Comparison of ENCODE assay signal across 8 cellular contexts in the genomic region with DNA sequence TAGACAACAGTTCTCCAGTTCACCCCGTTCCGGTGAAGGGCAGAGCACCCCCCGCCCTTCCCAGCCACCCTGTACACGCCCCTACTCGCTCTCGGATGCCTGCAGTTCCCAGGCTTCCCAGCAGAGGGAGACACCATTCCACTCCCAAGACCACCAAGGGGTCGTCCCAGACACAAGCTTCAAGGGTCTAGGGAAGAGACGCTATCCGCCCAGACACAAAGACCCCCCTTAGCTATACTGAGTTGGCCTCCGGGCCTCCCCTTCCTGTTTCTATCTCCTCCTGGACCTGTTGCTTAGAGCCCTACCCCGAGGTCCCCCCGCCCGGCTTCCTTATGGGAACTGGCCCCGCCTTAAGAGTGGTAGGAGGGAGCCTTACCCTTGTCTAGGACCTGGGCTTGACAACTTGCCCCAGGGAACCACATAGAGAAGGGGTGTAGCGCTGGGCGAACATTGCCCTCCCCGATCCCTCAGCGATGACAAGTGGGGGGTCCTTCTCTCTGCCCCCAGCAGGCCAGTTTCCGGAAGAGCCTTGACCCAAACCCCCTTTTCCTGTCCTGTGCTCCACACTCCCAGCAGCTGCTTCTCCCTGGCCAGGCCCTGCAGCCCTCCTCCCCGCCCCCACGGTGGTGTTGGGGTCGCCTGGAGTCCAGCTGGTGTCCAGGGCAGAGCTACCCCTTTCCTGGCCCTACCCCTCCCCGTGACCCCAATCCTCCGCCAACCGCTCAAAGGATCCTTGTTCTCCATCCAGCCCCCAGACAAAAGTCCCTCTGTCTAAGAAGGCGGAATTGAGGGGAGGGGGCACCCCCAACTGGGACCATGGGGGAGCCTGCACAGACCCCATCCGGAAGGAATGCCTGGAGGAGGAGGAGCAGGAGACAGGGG. TPM values are rescaled to one million over a fixed set of nuclear protein-coding genes. Genes with fewer than 3 reads are reported as not detected.
DNase-seq lines count a peak whose midpoint lies in the region; ATAC-seq and TF ChIP-seq lines count a peak whose summit lies in the region.

No MANE protein-coding gene starts in this region.

- peak; percentile 66 for DNase-seq in NCI-H1694 treated with DMSO at 0.1 percent for 48 hours (lab: John Stamatoyannopoulos, UW)
- peak; percentile 24 to 50 for DNase-seq in activated CD8-positive, alpha-beta memory T cell treated with anti-CD3 and anti-CD28 coated beads for 1 hour (ENCODE audit: extremely low read depth in 1 of 2, low read depth in 1 of 2)
- DNase-seq in effector memory CD8-positive, alpha-beta T cell: peak; percentile 57 to 68 (median 66)
- peak; percentile 80 for DNase-seq in lower lobe of right lung
- DNase-seq in stimulated activated CD4-positive, alpha-beta T cell treated with anti-CD3 and anti-CD28 coated beads, Interleukin-4, amount 100 ng/mL, for 48 hours (ENCODE audit: low read depth in 2 of 2): peak; percentile 61 to 69
- no peak for DNase-seq in GF-D8 (lab: John Stamatoyannopoulos, UW)

- H3K27ac Mint-ChIP-seq in effector memory CD8-positive, alpha-beta T cell: no peak overlapping the region

- peak overlapping the region in 1 of 2 donors; percentile 36 for H3K4me3 Mint-ChIP-seq in effector memory CD8-positive, alpha-beta T cell

- H3K4me1 ChIP-seq in lower lobe of right lung: peaks cover 12% of the 10 kb centered on the region

- peaks cover 4 to 6% of the 10 kb centered on the region in 2 donors for H3K4me1 Mint-ChIP-seq in effector memory CD8-positive, alpha-beta T cell (ENCODE audit: low read depth in 2 of 2)

- peak overlapping the region; percentile 48 for H3K4me3 ChIP-seq in lower lobe of right lung

- no peaks in the 10 kb centered on the region for H3K9me3 ChIP-seq in lower lobe of right lung

- peak overlapping the region; percentile 78 for H3K27ac ChIP-seq in lower lobe of right lung

- H3K36me3 Mint-ChIP-seq in effector memory CD8-positive, alpha-beta T cell (ENCODE audit: insufficient read depth): peaks cover 6% of the 10 kb centered on the region

- no peaks in the 10 kb centered on the region for H3K27me3 ChIP-seq in lower lobe of right lung (ENCODE audit: low read depth)

- peaks cover 6 to 10% of the 10 kb centered on the region in 2 donors for H3K27me3 Mint-ChIP-seq in effector memory CD8-positive, alpha-beta T cell

- intact Hi-C loops in lower lobe of right lung (cut with DNase I): no loop called here

- H3K36me3 ChIP-seq in lower lobe of right lung: no peaks in the 10 kb centered on the region

- TF ChIP-seq CTCF in GM12872 (IDR thresholded peaks at IDR 0.05; ENCODE audit: insufficient read depth, low read depth, low read length): peak; percentile 99
- peak; percentile 90 for TF ChIP-seq CTCF in lower lobe of right lung (IDR thresholded peaks at IDR 0.05)

- ATAC-seq in effector memory CD8-positive, alpha-beta T cell (replicated peaks): peak; percentile 89
- peak; percentile 74 to 77 for ATAC-seq in lower lobe of right lung
- ATAC-seq in GM21619 (IDR thresholded peaks at IDR 0.05; ENCODE audit: unreplicated experiment): no peak

- no peaks in the 10 kb centered on the region for H3K9me3 Mint-ChIP-seq in effector memory CD8-positive, alpha-beta T cell

RNA-seq across cellular contexts. Expression of a gene that starts 0.7 kb away (rescaled TPM):
- total RNA-seq in lower lobe of right lung: 135 TPM

RNA-seq across cellular contexts. Expression of a gene that starts 20.0 kb away (rescaled TPM):
- total RNA-seq in lower lobe of right lung: 6.3 TPM

RNA-seq across cellular contexts. Expression of a gene that starts 23.7 kb away (rescaled TPM):
- total RNA-seq in lower lobe of right lung: 49.7 TPM

RNA-seq across cellular contexts. Expression of a gene that starts 28.2 kb away (rescaled TPM):
- total RNA-seq in lower lobe of right lung: not detected

RNA-seq across cellular contexts. Expression of a gene that starts 39.6 kb away (rescaled TPM):
- 152 TPM for total RNA-seq in lower lobe of right lung
